Comparison of ENCODE assay signal across 1 cellular context in genomic region chr11:78050964-78051831, GRCh38.
TF ChIP-seq lines count a peak whose summit lies in the region.

No MANE protein-coding gene starts in this region.

TF ChIP-seq in K562, 482 proteins besides CTCF, POLR2A, EP300 and RAD21 (continued from another document and continues in another):
- TF ChIP-seq GTF3C2 (IDR thresholded peaks at IDR 0.05; ENCODE audit: borderline replicate concordance, extremely low read depth, insufficient read length): no peak
- TF ChIP-seq CBFA2T2 (conservative IDR thresholded peaks at IDR 0.05): no peak
- no peak for TF ChIP-seq LCOR (CRISPR knock-in tag; IDR thresholded peaks at IDR 0.05)
- TF ChIP-seq FOXA1 (IDR thresholded peaks at IDR 0.05; ENCODE audit: borderline replicate concordance): no peak
- no peak for TF ChIP-seq ZBTB9 (CRISPR knock-in tag; IDR thresholded peaks at IDR 0.05)
- 0 out of 2 replicates have a peak, but pooled peaks have one; percentile 3 for TF ChIP-seq ETV1 (tag; conservative IDR thresholded peaks at IDR 0.05; ENCODE audit: low read depth)
- TF ChIP-seq FUS (optimal IDR thresholded peaks at IDR 0.05; ENCODE audit: low read depth, low read length): no peak
- TF ChIP-seq ZNF239 (CRISPR knock-in tag; IDR thresholded peaks at IDR 0.05): peak; percentile 49
- no peak for TF ChIP-seq HES1 (IDR thresholded peaks at IDR 0.05; ENCODE audit: low read depth)
- no peak for TF ChIP-seq TBP (optimal IDR thresholded peaks at IDR 0.05; ENCODE audit: low read depth, low read length)
- no peak for TF ChIP-seq POLR3G (IDR thresholded peaks at IDR 0.05; ENCODE audit: extremely low read depth, insufficient read length, insufficient replicate concordance)
- TF ChIP-seq ZNF717 (CRISPR knock-in tag; IDR thresholded peaks at IDR 0.05): no peak
- TF ChIP-seq SMAD2 (IDR thresholded peaks at IDR 0.05; ENCODE audit: low read depth, low read length): no peak
- no peak for TF ChIP-seq ZNF280B (CRISPR knock-in tag; IDR thresholded peaks at IDR 0.05)
- TF ChIP-seq DIDO1 (tag; IDR thresholded peaks at IDR 0.05; ENCODE audit: low read depth): no peak
- TF ChIP-seq ZNF217 (CRISPR knock-in tag; IDR thresholded peaks at IDR 0.05): no peak
- TF ChIP-seq KAT2B (IDR thresholded peaks at IDR 0.05; ENCODE audit: low read depth, low read length): no peak
- TF ChIP-seq BHLHE40 (IDR thresholded peaks at IDR 0.05; ENCODE audit: low read length): no peak
- TF ChIP-seq E4F1 (CRISPR knock-in tag; IDR thresholded peaks at IDR 0.05; ENCODE audit: borderline replicate concordance): no peak
- peak; percentile 66 for TF ChIP-seq POLR2B (IDR thresholded peaks at IDR 0.05; ENCODE audit: low read depth, partially characterized antibody)
- no peak for TF ChIP-seq TCF3 (CRISPR knock-in tag; IDR thresholded peaks at IDR 0.05)
- no peak for TF ChIP-seq NFIX (CRISPR knock-in tag; IDR thresholded peaks at IDR 0.05; ENCODE audit: low read depth)
- no peak for TF ChIP-seq FOXM1 (IDR thresholded peaks at IDR 0.05; ENCODE audit: low read depth)
- no peak for TF ChIP-seq FOXM1 (CRISPR knock-in tag; IDR thresholded peaks at IDR 0.05; ENCODE audit: low read depth)
- no peak for TF ChIP-seq CREB5 (CRISPR knock-in tag; IDR thresholded peaks at IDR 0.05)
- no peak for TF ChIP-seq TRIM25 (IDR thresholded peaks at IDR 0.05; ENCODE audit: borderline replicate concordance)
- no peak for TF ChIP-seq OTX1 (CRISPR knock-in tag; IDR thresholded peaks at IDR 0.05)
- no peak for TF ChIP-seq PHF20 (IDR thresholded peaks at IDR 0.05; ENCODE audit: partially characterized antibody)
- TF ChIP-seq JUN (IDR thresholded peaks at IDR 0.05; ENCODE audit: borderline replicate concordance, low read depth, low read length): peak; percentile 65; the same call in 1 of the 2 replicates
- no peak for TF ChIP-seq JUN (CRISPR knock-in tag; IDR thresholded peaks at IDR 0.05; ENCODE audit: borderline replicate concordance)
- TF ChIP-seq YY1 (IDR thresholded peaks at IDR 0.05; ENCODE audit: borderline replicate concordance in 1 of 3, control insufficient read depth in 1 of 3, extremely low read depth in 1 of 3, insufficient read depth in 3 of 3, insufficient read length in 1 of 3, insufficient replicate concordance in 2 of 3, low read depth in 1 of 3, low read length in 2 of 3): no peak
- no peak for TF ChIP-seq NR3C1 (CRISPR knock-in tag; IDR thresholded peaks at IDR 0.05)
- no peak for TF ChIP-seq SOX6 (IDR thresholded peaks at IDR 0.05)
- TF ChIP-seq RBM34 (IDR thresholded peaks at IDR 0.05; ENCODE audit: borderline replicate concordance, insufficient read depth, low read length): no peak
- no peak for TF ChIP-seq ZNF184 (CRISPR knock-in tag; IDR thresholded peaks at IDR 0.05)
- TF ChIP-seq EWSR1 (IDR thresholded peaks at IDR 0.05; ENCODE audit: borderline replicate concordance, low read depth, partially characterized antibody): no peak
- TF ChIP-seq ZNF75A (CRISPR knock-in tag; IDR thresholded peaks at IDR 0.05): no peak
- 0 out of 2 replicates have a peak, but pooled peaks have one; percentile 25 for TF ChIP-seq ZBTB40 (IDR thresholded peaks at IDR 0.05)
- TF ChIP-seq ZBTB40 (CRISPR knock-in tag; IDR thresholded peaks at IDR 0.05): no peak
